Comparison of ENCODE assay signal across 11 cellular contexts in the genomic region with DNA sequence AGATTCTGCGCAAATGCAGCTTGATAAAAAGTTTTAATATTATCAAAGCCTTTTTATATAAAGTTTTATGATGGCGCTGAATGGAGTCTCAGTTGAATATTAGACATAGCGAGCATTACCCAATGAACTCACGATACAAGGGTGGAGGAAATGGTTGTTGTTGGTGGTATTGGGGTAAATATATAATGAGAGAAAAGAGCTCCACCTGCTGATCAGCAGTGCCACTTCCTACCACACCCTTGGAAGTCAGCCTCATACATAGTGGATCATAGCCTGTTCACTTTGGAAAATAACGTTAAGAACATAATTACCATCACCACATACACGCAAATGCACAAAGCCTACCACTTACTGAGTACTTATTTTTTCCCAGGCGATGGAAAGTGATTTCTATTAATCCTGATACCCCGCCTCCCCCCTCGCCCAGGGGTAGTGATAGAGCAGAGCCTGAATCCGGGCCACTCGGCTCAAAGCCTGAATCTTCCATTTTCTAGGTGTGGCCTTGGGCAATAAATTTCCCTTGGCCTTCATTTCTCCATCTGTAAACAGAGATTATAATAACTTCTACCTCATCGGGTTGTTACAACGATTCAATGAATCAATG.
DNase-seq lines count a peak whose midpoint lies in the region; ATAC-seq, FAIRE-seq and TF ChIP-seq lines count a peak whose summit lies in the region.
"Had no signal": no experiment of that assay in that cellular context is flagged by ENCODE, and none has a peak within 500 bp of the region (broad histone marks: within the 10 kb centered on the region; RNA-seq: fewer than 3 reads in every experiment).

No MANE protein-coding gene starts in this region.

- no peaks in the 10 kb centered on the region for H3K36me3 Mint-ChIP-seq in osteocyte (ENCODE audit: unreplicated experiment)

- H3K56ac ChIP-seq in IMR-90 (ENCODE audit: extremely low read depth, insufficient read depth, low read length): no peak overlapping the region

- no peak overlapping the region for H3K23ac ChIP-seq in IMR-90 (ENCODE audit: low read depth, low read length)

- in situ Hi-C loops in IMR-90 (cut with MboI; ENCODE audit: low sequenced_read_pairs): no loop called here

- no peak overlapping the region for H2BK5ac ChIP-seq in IMR-90 (ENCODE audit: low read depth, low read length, poor library complexity, severe bottlenecking)

- H3K4me1 Mint-ChIP-seq in osteocyte (ENCODE audit: unreplicated experiment): no peaks in the 10 kb centered on the region

- peaks cover 2% of the 10 kb centered on the region for H3K9me3 Mint-ChIP-seq in osteocyte (ENCODE audit: unreplicated experiment)

- CTCF ChIA-PET in IMR-90 (lab: Yijun Ruan, JAX): interaction anchor here (1.0 kb wide), 1 partner anchor 10 kb away, joined by 4 read pairs; no protein-coding TSS in a partner anchor

- H3K4me3 ChIP-seq in IMR-90 (ENCODE audit: insufficient read depth, low read depth, low read length) (no peak overlapping the region), WERI-Rb-1 (ENCODE audit: low read depth, low read length) (no peak overlapping the region)
- H3K4me3 ChIP-seq: BLaER1 treated with 17β-estradiol and CSF1 and Interleukin-3, amounts not matched to agents 10 nM and 100 nM had no signal

- intact Hi-C loops in IMR-90 (cut with micrococcal nuclease): loop anchor here (2.0 kb wide), 1 partner anchor 358 kb away; a partner anchor contains a TSS

- no peak overlapping the region for H3K4me2 ChIP-seq in IMR-90 (ENCODE audit: low read depth, low read length)
- H3K4me2 ChIP-seq: BLaER1 treated with 17β-estradiol and CSF1 and Interleukin-3, amounts not matched to agents 10 nM and 100 nM had no signal

- DNase-seq in NCI-H1436 (lab: John Stamatoyannopoulos, UW) (peak; percentile 43), NCI-H1436 treated with DMSO at 0.1 percent for 48 hours (lab: John Stamatoyannopoulos, UW) (no peak), IMR-90 (no peak), WERI-Rb-1 (no peak), osteocyte (ENCODE audit: extremely low spot score, unreplicated experiment) (no peak), NCI-H446 treated with DMSO at 0.1 percent for 48 hours (lab: John Stamatoyannopoulos, UW) (no peak), HTR-8/SVneo (ENCODE audit: insufficient read length, low spot score) (no peak), AG08395 (ENCODE audit: low spot score) (no peak)
- DNase-seq: cortex of kidney, NCI-H1694 had no signal

- H2AK5ac ChIP-seq in IMR-90 (ENCODE audit: low read depth, low read length): no peak overlapping the region

- no peak overlapping the region for H2AK9ac ChIP-seq in IMR-90 (replicated peaks; ENCODE audit: low read depth, low read length, poor library complexity)

- no peak overlapping the region for H2BK15ac ChIP-seq in IMR-90 (ENCODE audit: low read depth, low read length)

- H3K18ac ChIP-seq in IMR-90 (ENCODE audit: low read depth, low read length): no peak overlapping the region

- H3K27ac ChIP-seq in IMR-90 (ENCODE audit: insufficient read depth, low read length): no peak overlapping the region
- H3K27ac ChIP-seq in WERI-Rb-1: no peak overlapping the region
- H3K27ac ChIP-seq: BLaER1 treated with 17β-estradiol and CSF1 and Interleukin-3, amounts not matched to agents 10 nM and 100 nM had no signal

- no peak overlapping the region for H3K9ac ChIP-seq in IMR-90 (ENCODE audit: low read depth, low read length)
- H3K9ac ChIP-seq: BLaER1 treated with 17β-estradiol and CSF1 and Interleukin-3, amounts not matched to agents 10 nM and 100 nM had no signal

- TF ChIP-seq POLR2A in IMR-90 (IDR thresholded peaks at IDR 0.05; ENCODE audit: low read depth, low read length): no peak

- 0 out of 2 replicates have a peak, but pooled peaks have one; percentile 18 for TF ChIP-seq CTCF in IMR-90 (conservative IDR thresholded peaks at IDR 0.05; ENCODE audit: low read depth, low read length)
- peak; percentile 44; the same call in 1 of the 2 replicates for TF ChIP-seq CTCF in WERI-Rb-1 (IDR thresholded peaks at IDR 0.05; ENCODE audit: low read depth, low read length)
- TF ChIP-seq CTCF in osteocyte (IDR thresholded peaks at IDR 0.05): peak; percentile 32

- no TSS peak for BruUV-seq in IMR-90 (replicated peaks; lab: Mats Ljungman, UMichigan)

- H3K4ac ChIP-seq in IMR-90 (ENCODE audit: low read depth, low read length): no peak overlapping the region

- dilution Hi-C loops in IMR-90 (cut with HindIII; ENCODE audit: low sequenced_read_pairs, unreplicated experiment): no loop called here

- peaks cover 2% of the 10 kb centered on the region for H3K27me3 Mint-ChIP-seq in osteocyte (ENCODE audit: unreplicated experiment)

- no peaks in the 10 kb centered on the region for H3K4me1 ChIP-seq in IMR-90 (ENCODE audit: control insufficient read depth, insufficient read depth, low read length)
- H3K4me1 ChIP-seq: BLaER1 treated with 17β-estradiol and CSF1 and Interleukin-3, amounts not matched to agents 10 nM and 100 nM had no signal

- ATAC-seq in IMR-90 (ENCODE audit: low read depth): no peak; the same call in 1 of the 2 replicates

- H2BK120ac ChIP-seq in IMR-90 (ENCODE audit: low read depth, low read length): no peak overlapping the region

- no peak overlapping the region for H2BK20ac ChIP-seq in IMR-90 (ENCODE audit: low read depth, low read length)

- FAIRE-seq in HTR-8/SVneo (lab: Jason Lieb, UNC): no peak

- no peak overlapping the region for H3K27ac Mint-ChIP-seq in osteocyte (ENCODE audit: unreplicated experiment)

- H3K36me3 ChIP-seq in IMR-90 (ENCODE audit: control insufficient read depth, insufficient read depth, low read length) (no peaks in the 10 kb centered on the region), WERI-Rb-1 (no peaks in the 10 kb centered on the region)
- H3K36me3 ChIP-seq: BLaER1 treated with 17β-estradiol and CSF1 and Interleukin-3, amounts not matched to agents 10 nM and 100 nM had no signal

- no peak overlapping the region for H4K91ac ChIP-seq in IMR-90 (ENCODE audit: insufficient read depth, low read depth, low read length)

- H3K9me1 ChIP-seq in IMR-90 (ENCODE audit: insufficient read depth, low read length): no peaks in the 10 kb centered on the region

- H2AFZ ChIP-seq in IMR-90 (replicated peaks; ENCODE audit: low read length, poor library complexity): no peak overlapping the region

- no peak overlapping the region for H3K14ac ChIP-seq in IMR-90 (replicated peaks; ENCODE audit: low read depth, low read length)

- H4K5ac ChIP-seq in IMR-90 (ENCODE audit: low read depth, low read length): no peak overlapping the region

- H3K79me1 ChIP-seq in IMR-90 (ENCODE audit: low read depth in 1 of 2, low read length in 2 of 2): no peaks in the 10 kb centered on the region

- H3K9me3 ChIP-seq in IMR-90 (ENCODE audit: control insufficient read depth, insufficient read depth, low read length) (no peaks in the 10 kb centered on the region), WERI-Rb-1 (ENCODE audit: severe bottlenecking) (no peaks in the 10 kb centered on the region)
- H3K9me3 ChIP-seq: BLaER1 treated with 17β-estradiol and CSF1 and Interleukin-3, amounts not matched to agents 10 nM and 100 nM had no signal

- no peak overlapping the region for H3K4me3 Mint-ChIP-seq in osteocyte (ENCODE audit: unreplicated experiment)

- no peaks in the 10 kb centered on the region for H4K20me1 ChIP-seq in IMR-90 (ENCODE audit: insufficient read depth, low read length)
- H4K20me1 ChIP-seq: BLaER1 treated with 17β-estradiol and CSF1 and Interleukin-3, amounts not matched to agents 10 nM and 100 nM had no signal

- no peaks in the 10 kb centered on the region for H3K27me3 ChIP-seq in IMR-90 (ENCODE audit: control insufficient read depth, insufficient read depth, low read length)
- no peaks in the 10 kb centered on the region for H3K27me3 ChIP-seq in WERI-Rb-1 (ENCODE audit: insufficient read depth, low read depth, severe bottlenecking)
- H3K27me3 ChIP-seq: BLaER1 treated with 17β-estradiol and CSF1 and Interleukin-3, amounts not matched to agents 10 nM and 100 nM had no signal

- POLR2A ChIA-PET in IMR-90 (lab: Charles Lee; ENCODE audit: unreplicated experiment): no interaction called here

- TF ChIP-seq RAD21 in IMR-90 (IDR thresholded peaks at IDR 0.05; ENCODE audit: low read length): peak; percentile 36

- WGBS in IMR-90 (ENCODE audit: extremely low coverage in 2 of 2, insufficient read length in 1 of 2), 2 experiments: no CpG with 5 or more reads among the region's 13 CpGs

- H4K8ac ChIP-seq in IMR-90 (ENCODE audit: low read depth in 2 of 2, low read length in 2 of 2): no peak overlapping the region

TF ChIP-seq in IMR-90, 13 proteins besides CTCF, POLR2A, EP300 and RAD21:
- TF ChIP-seq NFE2L2 (IDR thresholded peaks at IDR 0.05; ENCODE audit: low read depth, low read length): no peak
- TF ChIP-seq SMC3 (IDR thresholded peaks at IDR 0.05; ENCODE audit: low read depth, low read length): no peak
- TF ChIP-seq, protein P1, sequence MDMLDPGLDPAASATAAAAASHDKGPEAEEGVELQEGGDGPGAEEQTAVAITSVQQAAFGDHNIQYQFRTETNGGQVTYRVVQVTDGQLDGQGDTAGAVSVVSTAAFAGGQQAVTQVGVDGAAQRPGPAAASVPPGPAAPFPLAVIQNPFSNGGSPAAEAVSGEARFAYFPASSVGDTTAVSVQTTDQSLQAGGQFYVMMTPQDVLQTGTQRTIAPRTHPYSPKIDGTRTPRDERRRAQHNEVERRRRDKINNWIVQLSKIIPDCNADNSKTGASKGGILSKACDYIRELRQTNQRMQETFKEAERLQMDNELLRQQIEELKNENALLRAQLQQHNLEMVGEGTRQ (IDR thresholded peaks at IDR 0.05; ENCODE audit: low read depth, low read length): no peak
- TF ChIP-seq CEBPB (IDR thresholded peaks at IDR 0.05; ENCODE audit: low read depth, low read length): no peak
- TF ChIP-seq MXI1 (IDR thresholded peaks at IDR 0.05; ENCODE audit: borderline replicate concordance, low read depth, low read length): no peak
- TF ChIP-seq MAFK (IDR thresholded peaks at IDR 0.05; ENCODE audit: low read depth, low read length): no peak
- TF ChIP-seq BHLHE40 (IDR thresholded peaks at IDR 0.05; ENCODE audit: low read depth, low read length): no peak
